ENCODE assay signal across 9 cellular contexts in genomic region chr14:22471545-22472121, GRCh38.
DNase-seq lines count a peak whose midpoint lies in the region; ATAC-seq and TF ChIP-seq lines count a peak whose summit lies in the region.
"Had no signal": no experiment of that assay in that cellular context is flagged by ENCODE, and none has a peak within 500 bp of the region (broad histone marks: within the 10 kb centered on the region; RNA-seq: fewer than 3 reads in every experiment).

No MANE protein-coding gene starts in this region.

- H3K36me3 ChIP-seq in mucosa of descending colon (ENCODE audit: low read depth) = no peaks in the 10 kb centered on the region

- TF ChIP-seq CTCF in CD14-positive monocyte (IDR thresholded peaks at IDR 0.05) (peak; percentile 51), NB4 (IDR thresholded peaks at IDR 0.05; ENCODE audit: low read depth, low read length) (peak; percentile 30), dorsolateral prefrontal cortex (IDR thresholded peaks at IDR 0.05 in 54 of 56, conservative IDR thresholded peaks at IDR 0.05 in 2 of 56; ENCODE audit: low read depth in 1 of 56, partially characterized antibody in 56 of 56) (peak in 52 of 56 donors; percentile 20 to 72 (median 54)), mucosa of descending colon (IDR thresholded peaks at IDR 0.05) (no peak)

- no peak for TF ChIP-seq POLR2A in NB4 (IDR thresholded peaks at IDR 0.05; ENCODE audit: extremely low read depth, insufficient read length)

- no peaks in the 10 kb centered on the region for H3K4me1 ChIP-seq in mucosa of descending colon (ENCODE audit: low read depth)

- peaks cover 0 to 15% (median 0%) of the 10 kb centered on the region in 45 donors for H3K27me3 ChIP-seq in dorsolateral prefrontal cortex

- H3K9me3 Mint-ChIP-seq in CD14-positive monocyte (no peaks in the 10 kb centered on the region), T-cell (no peaks in the 10 kb centered on the region)
- H3K9me3 Mint-ChIP-seq: dendritic cell treated with granulocyte-macrophage colony-stimulating factor and Interleukin-4, amounts not matched to agents 40 ng/mL and 50 ng/mL, for 4 days had no signal

- peak overlapping the region in 1 of 59 donors; percentile 13 for H3K27ac ChIP-seq in dorsolateral prefrontal cortex

- H3K4me1 Mint-ChIP-seq in CD14-positive monocyte (peaks cover 11% of the 10 kb centered on the region), T-cell (peaks cover 0 to 30% (median 0%) of the 10 kb centered on the region in 3 donors)

- POLR2A ChIA-PET in T-cell (lab: Charles Lee) = no interaction called here

- H3K4me3 Mint-ChIP-seq in CD14-positive monocyte = no peak overlapping the region
- no peak overlapping the region for H3K4me3 Mint-ChIP-seq in T-cell
- H3K4me3 Mint-ChIP-seq: dendritic cell treated with granulocyte-macrophage colony-stimulating factor and Interleukin-4, amounts not matched to agents 40 ng/mL and 50 ng/mL, for 4 days had no signal

- H3K27ac Mint-ChIP-seq in CD14-positive monocyte = no peak overlapping the region
- H3K27ac Mint-ChIP-seq in T-cell = peak overlapping the region in 1 of 2 donors; percentile 15
- H3K27ac Mint-ChIP-seq: dendritic cell treated with granulocyte-macrophage colony-stimulating factor and Interleukin-4, amounts not matched to agents 40 ng/mL and 50 ng/mL, for 4 days had no signal

- H3K9me3 ChIP-seq in mucosa of descending colon = no peaks in the 10 kb centered on the region

- intact Hi-C loops in CD14-positive monocyte (cut with micrococcal nuclease) (loop anchor here (2.0 to 10.0 kb wide), 3 partner anchors 77 to 157 kb away; no protein-coding TSS in a partner anchor), dorsolateral prefrontal cortex (cut with DNase I) (loop anchor here (1.0 to 10.0 kb wide), 3 partner anchors 79 to 157 kb away; no protein-coding TSS in a partner anchor), mucosa of descending colon (cut with DNase I, micrococcal nuclease) (loop anchor here (2.0 kb wide), 2 partner anchors 79 to 85 kb away; no protein-coding TSS in a partner anchor)

- H3K36me3 Mint-ChIP-seq in CD14-positive monocyte (no peaks in the 10 kb centered on the region), T-cell (no peaks in the 10 kb centered on the region)

- CTCF ChIA-PET in T-cell (lab: Charles Lee) = interaction anchor here (1.1 to 1.9 kb wide), 5 partner anchors 9 to 99 kb away, joined by 3 to 8 read pairs (median 4); no protein-coding TSS in a partner anchor

- DNase-seq in CD14-positive monocyte (ENCODE audit: low spot score) = no peak
- DNase-seq in NB4 (ENCODE audit: low read depth) = peak; percentile 69
- peak in 7 of 10 donors; percentile 39 to 68 (median 43) for DNase-seq in dorsolateral prefrontal cortex
- DNase-seq in mucosa of descending colon = peak; percentile 54 to 63 (median 62)
- DNase-seq in NCI-H2196 (lab: John Stamatoyannopoulos, UW; ENCODE audit: unreplicated experiment) = no peak
- no peak for DNase-seq in T-cell
- DNase-seq in NCI-H345 (lab: John Stamatoyannopoulos, UW) = no peak

- H3K4me3 ChIP-seq in NB4 (ENCODE audit: low read depth, low read length) (no peak overlapping the region), dorsolateral prefrontal cortex (no peak overlapping the region), mucosa of descending colon (no peak overlapping the region)

- H3K27me3 Mint-ChIP-seq in CD14-positive monocyte (ENCODE audit: low read depth in 3 of 3) (peaks cover 0 to 2% (median 2%) of the 10 kb centered on the region in 3 donors), T-cell (no peaks in the 10 kb centered on the region)

- peak; percentile 83 for ATAC-seq in mucosa of descending colon
- ATAC-seq in T-cell (replicated peaks in 1 of 4) = no peak
- ATAC-seq in GM21528 (IDR thresholded peaks at IDR 0.05; ENCODE audit: low FRiP score, unreplicated experiment) = no peak

Comparison
In these comparisons a context has a peak if more than half of its experiments do, and no peak if none do; other contexts are left out.
1. DNase-seq: peak in NB4 (single experiment), dorsolateral prefrontal cortex (7 of 10) and mucosa of descending colon (3 of 3); none in CD14-positive monocyte (single experiment), NCI-H2196 (single experiment), T-cell (0 of 34) and NCI-H345 (single experiment).